8 cellular contexts compared by ENCODE assay signal in the genomic region with DNA sequence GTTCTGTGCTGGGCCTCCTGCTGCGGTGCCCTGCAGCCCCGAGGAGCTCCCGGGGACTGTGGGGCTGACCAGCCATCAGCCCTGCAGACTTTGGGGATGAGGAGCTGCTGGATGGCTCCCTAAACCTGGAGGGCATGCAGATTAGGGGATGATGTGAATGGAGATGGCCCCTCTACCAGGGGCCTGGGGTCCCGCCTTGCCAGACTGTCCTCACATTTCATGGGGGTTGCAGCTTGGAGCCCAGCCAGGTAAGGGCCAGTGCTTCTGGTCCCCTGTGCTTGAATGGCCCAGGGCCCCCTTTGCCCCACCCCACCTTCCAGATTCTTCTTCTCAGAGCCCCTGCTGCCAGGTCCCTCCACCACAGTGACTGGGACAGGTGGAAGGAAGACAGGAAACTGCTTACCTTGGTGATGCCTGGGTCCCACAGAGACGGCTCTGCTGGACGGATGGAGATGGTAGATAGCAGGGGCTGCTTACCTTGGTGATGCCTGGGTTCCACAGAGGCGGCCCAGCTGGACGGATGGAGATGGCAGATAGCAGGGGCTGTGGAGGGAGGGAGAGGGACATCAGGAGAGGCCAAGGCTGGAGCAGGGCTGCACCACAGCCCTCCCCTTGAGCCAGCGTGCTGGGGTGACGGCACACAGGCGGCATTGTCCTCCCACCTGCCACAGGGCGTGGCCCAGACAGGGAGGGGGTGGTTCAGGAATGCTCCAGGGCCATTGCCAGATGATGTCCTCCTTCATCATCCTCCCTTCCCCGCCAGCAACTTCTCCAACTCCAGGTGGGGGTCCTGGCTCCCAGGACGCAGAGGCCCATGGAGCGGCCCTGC. TPM values are rescaled to one million over a fixed set of nuclear protein-coding genes. Genes with fewer than 3 reads are reported as not detected.
DNase-seq lines count a peak whose midpoint lies in the region; ATAC-seq and TF ChIP-seq lines count a peak whose summit lies in the region.

TSS of gene SPTBN5 (minus strand) at position 632 of the 829 bp plus-strand sequence. CDS start at position 76, 556 bp downstream.

- ATAC-seq in stimulated activated naive CD8-positive, alpha-beta T cell treated with anti-CD3 and anti-CD28 coated beads, Interleukin-15, Interleukin-2, amounts not matched to agents 100 U/mL and 50 U/mL, for 24 hours, result no peak
- no peak for ATAC-seq in body of pancreas
- no peak for ATAC-seq in naive B cell (ENCODE audit: low read depth in 2 of 2)
- no peak for ATAC-seq in GM21390 (IDR thresholded peaks at IDR 0.05; ENCODE audit: unreplicated experiment)

- no peak within 1 kb of the TSS for H3K4me3 ChIP-seq in body of pancreas

- H3K4me3 Mint-ChIP-seq in stimulated activated naive CD8-positive, alpha-beta T cell treated with anti-CD3 and anti-CD28 coated beads, Interleukin-15, Interleukin-2, amounts not matched to agents 100 ng/mL and 50 ng/mL, for 24 hours, result no peak within 1 kb of the TSS
- peak within 1 kb of the TSS; percentile 55 to 89 (median 81) for H3K4me3 Mint-ChIP-seq in naive B cell

- H3K27me3 ChIP-seq in body of pancreas, result no peaks in the 10 kb centered on the region

- intact Hi-C loops in body of pancreas (cut with DNase I), result no loop called here

- H3K36me3 ChIP-seq in body of pancreas (replicated peaks in 1 of 2; ENCODE audit: insufficient read depth in 1 of 2, low read depth in 2 of 2), result no peaks in the 10 kb centered on the region

- H3K4me1 Mint-ChIP-seq in stimulated activated naive CD8-positive, alpha-beta T cell treated with anti-CD3 and anti-CD28 coated beads, Interleukin-15, Interleukin-2, amounts not matched to agents 100 ng/mL and 50 ng/mL, for 24 hours (ENCODE audit: low read depth), result peaks cover 28% of the 10 kb centered on the region
- peaks cover 33 to 61% (median 60%) of the 10 kb centered on the region in 3 donors for H3K4me1 Mint-ChIP-seq in naive B cell

- no peaks in the 10 kb centered on the region for H3K27me3 Mint-ChIP-seq in stimulated activated naive CD8-positive, alpha-beta T cell treated with anti-CD3 and anti-CD28 coated beads, Interleukin-15, Interleukin-2, amounts not matched to agents 100 ng/mL and 50 ng/mL, for 24 hours
- H3K27me3 Mint-ChIP-seq in naive B cell, result no peaks in the 10 kb centered on the region

- 79 to 91% methylated on average over 3 to 15 of the region's 15 CpGs for WGBS in body of pancreas, 2 donors

- DNase-seq in stimulated activated naive CD8-positive, alpha-beta T cell treated with anti-CD3 and anti-CD28 coated beads, Interleukin-15, Interleukin-2, amounts not matched to agents 100 U/mL and 50 U/mL, for 24 hours, result no peak
- DNase-seq in body of pancreas (no peak), naive B cell (no peak), middle frontal gyrus (ENCODE audit: extremely low spot score, low spot score) (no peak), NCI-H187 treated with DMSO at 0.1 percent for 48 hours (lab: John Stamatoyannopoulos, UW) (no peak)
- DNase-seq in stimulated activated CD4-positive, alpha-beta T cell treated with anti-CD3 and anti-CD28 coated beads, Interleukin-4, amount 100 ng/mL, for 4 hours, result no peak

- TF ChIP-seq POLR2A in body of pancreas (IDR thresholded peaks at IDR 0.05), result no peak

- H3K27ac Mint-ChIP-seq in stimulated activated naive CD8-positive, alpha-beta T cell treated with anti-CD3 and anti-CD28 coated beads, Interleukin-15, Interleukin-2, amounts not matched to agents 100 ng/mL and 50 ng/mL, for 24 hours, result peak within 1 kb of the TSS; percentile 72
- peak within 1 kb of the TSS; percentile 49 to 96 (median 92) for H3K27ac Mint-ChIP-seq in naive B cell

- peaks cover 4% of the 10 kb centered on the region for H3K36me3 Mint-ChIP-seq in stimulated activated naive CD8-positive, alpha-beta T cell treated with anti-CD3 and anti-CD28 coated beads, Interleukin-15, Interleukin-2, amounts not matched to agents 100 ng/mL and 50 ng/mL, for 24 hours (ENCODE audit: low read depth)
- no peaks in the 10 kb centered on the region for H3K36me3 Mint-ChIP-seq in naive B cell

- no peaks in the 10 kb centered on the region for H3K9me3 Mint-ChIP-seq in stimulated activated naive CD8-positive, alpha-beta T cell treated with anti-CD3 and anti-CD28 coated beads, Interleukin-15, Interleukin-2, amounts not matched to agents 100 ng/mL and 50 ng/mL, for 24 hours
- peaks cover 0 to 4% (median 0%) of the 10 kb centered on the region in 7 donors for H3K9me3 Mint-ChIP-seq in naive B cell

- no peak for TF ChIP-seq CTCF in body of pancreas (IDR thresholded peaks at IDR 0.05)

- H3K9me3 ChIP-seq in body of pancreas, result no peaks in the 10 kb centered on the region

- peaks cover 40% of the 10 kb centered on the region for H3K4me1 ChIP-seq in body of pancreas

- H3K27ac ChIP-seq in body of pancreas, result peak within 1 kb of the TSS in 3 of 4 donors; percentile 62 to 79 (median 68)

RNA-seq across cellular contexts. Expression of gene SPTBN5, which starts in this region (rescaled TPM):
- total RNA-seq in body of pancreas, result 1 to 10 TPM in 1 of 2 donors, under 1 TPM in 1; 0.52 to 3.0 TPM
- polyA plus RNA-seq in naive B cell (ENCODE audit: low read depth in 6 of 6), result not detected
